In genomic region chr2:43032248-43032893, GRCh38 we compare ENCODE assay signal across 11 cellular contexts.
DNase-seq lines count a peak whose midpoint lies in the region; ATAC-seq and TF ChIP-seq lines count a peak whose summit lies in the region.
"Had no signal": no experiment of that assay in that cellular context is flagged by ENCODE, and none has a peak within 500 bp of the region (broad histone marks: within the 10 kb centered on the region; RNA-seq: fewer than 3 reads in every experiment).

No MANE protein-coding gene starts in this region.

- H3K27me3 ChIP-seq in Peyer's patch (no peaks in the 10 kb centered on the region), esophagus (ENCODE audit: control insufficient read depth in 1 of 2, insufficient read depth in 2 of 2, low read length in 2 of 2) (no peaks in the 10 kb centered on the region), mesenchymal stem cell (ENCODE audit: control insufficient read depth in 1 of 2, insufficient read depth in 1 of 2, low read length in 2 of 2) (no peaks in the 10 kb centered on the region), suprapubic skin (no peaks in the 10 kb centered on the region)

- 26 to 35% methylated on average over 14 of the region's 14 CpGs for WGBS in esophagus, 2 donors
- WGBS in mesenchymal stem cell, result 89% methylated on average over 14 of the region's 14 CpGs
- 12% methylated on average over 14 of the region's 14 CpGs for WGBS in suprapubic skin

- TF ChIP-seq EP300 in suprapubic skin (IDR thresholded peaks at IDR 0.05), result no peak

- H3K4ac ChIP-seq in mesenchymal stem cell (ENCODE audit: low read depth in 1 of 2, low read length in 2 of 2), result no peak overlapping the region

- H2AFZ ChIP-seq in mesenchymal stem cell (ENCODE audit: low read depth, low read length), result no peak overlapping the region

- H2BK15ac ChIP-seq in mesenchymal stem cell (ENCODE audit: low read depth, poor library complexity, severe bottlenecking), result no peak overlapping the region

- no peak for ATAC-seq in stimulated activated naive B cell treated with anti-CD40 and anti-IgM and Interleukin-4, amounts not matched to agents 10 μg/mL and 1 μg/mL and 100 μg/mL, for 72 hours (replicated peaks)
- no peak for ATAC-seq in HG03521 (IDR thresholded peaks at IDR 0.05; ENCODE audit: unreplicated experiment)

- no peak overlapping the region for H3K4me3 ChIP-seq in Peyer's patch
- H3K4me3 ChIP-seq in esophagus (ENCODE audit: low read depth in 1 of 2, low read length in 2 of 2), result no peak overlapping the region
- peak overlapping the region in 1 of 2 experiments; percentile 9 for H3K4me3 ChIP-seq in mesenchymal stem cell (ENCODE audit: insufficient read depth in 1 of 2, low read depth in 1 of 2, low read length in 2 of 2)
- no peak overlapping the region for H3K4me3 ChIP-seq in suprapubic skin

- TF ChIP-seq CTCF in Peyer's patch (IDR thresholded peaks at IDR 0.05) (no peak), suprapubic skin (IDR thresholded peaks at IDR 0.05) (no peak)

- H2AK5ac ChIP-seq in mesenchymal stem cell (ENCODE audit: low read length, severe bottlenecking), result no peak overlapping the region

- no peak overlapping the region for H3K23ac ChIP-seq in mesenchymal stem cell (ENCODE audit: low read length in 2 of 2)

- H3K36me3 ChIP-seq in Peyer's patch (no peaks in the 10 kb centered on the region), esophagus (ENCODE audit: control insufficient read depth in 2 of 2, insufficient read depth in 2 of 2, low read length in 1 of 2) (no peaks in the 10 kb centered on the region), mesenchymal stem cell (ENCODE audit: control insufficient read depth in 1 of 2, insufficient read depth in 2 of 2, low read depth in 1 of 2, low read length in 2 of 2) (no peaks in the 10 kb centered on the region), suprapubic skin (no peaks in the 10 kb centered on the region)

- H2BK5ac ChIP-seq in mesenchymal stem cell (ENCODE audit: low read depth, low read length, poor library complexity, severe bottlenecking), result no peak overlapping the region

- DNase-seq in Peyer's patch (peak in 2 of 3 donors; percentile 78 to 81), mesenchymal stem cell (no peak), suprapubic skin (ENCODE audit: low spot score in 2 of 2) (peak in 1 of 2 donors; percentile 82), globus pallidus (ENCODE audit: low spot score) (no peak), NCI-H446 (lab: John Stamatoyannopoulos, UW) (no peak)
- DNase-seq in stimulated activated naive B cell treated with anti-CD40 and anti-IgM and Interleukin-4, amounts not matched to agents 10 μg/mL and 1 μg/mL and 100 μg/mL, for 72 hours, result no peak
- DNase-seq: activated CD4-positive, alpha-beta memory T cell treated with anti-CD3 and anti-CD28 coated beads for 36 hours; DMS79 treated with DMSO at 0.1 percent for 48 hours; NCI-H1930 had no signal

- H3K4me3 Mint-ChIP-seq in stimulated activated naive B cell treated with anti-CD40 and anti-IgM and Interleukin-4, amounts not matched to agents 10 μg/mL and 1 μg/mL and 100 μg/mL, for 72 hours, result no peak overlapping the region
- H3K4me3 Mint-ChIP-seq: activated CD4-positive, alpha-beta memory T cell treated with anti-CD3 and anti-CD28 coated beads for 36 hours had no signal

- no peak overlapping the region for H3K4me2 ChIP-seq in mesenchymal stem cell (ENCODE audit: low read length, poor library complexity, severe bottlenecking)

- no peak overlapping the region for H4K8ac ChIP-seq in mesenchymal stem cell (ENCODE audit: low read length)

- no peaks in the 10 kb centered on the region for H3K9me3 ChIP-seq in Peyer's patch
- H3K9me3 ChIP-seq in esophagus (ENCODE audit: control insufficient read depth in 2 of 2, insufficient read depth in 1 of 2, low read depth in 1 of 2, low read length in 1 of 2), result no peaks in the 10 kb centered on the region
- no peaks in the 10 kb centered on the region for H3K9me3 ChIP-seq in mesenchymal stem cell (ENCODE audit: control insufficient read depth, low read length)
- H3K9me3 ChIP-seq in suprapubic skin, result no peaks in the 10 kb centered on the region

- no peaks in the 10 kb centered on the region for H3K9me3 Mint-ChIP-seq in stimulated activated naive B cell treated with anti-CD40 and anti-IgM and Interleukin-4, amounts not matched to agents 10 μg/mL and 1 μg/mL and 100 μg/mL, for 72 hours
- H3K9me3 Mint-ChIP-seq: activated CD4-positive, alpha-beta memory T cell treated with anti-CD3 and anti-CD28 coated beads for 36 hours had no signal

- TF ChIP-seq POLR2A in Peyer's patch (IDR thresholded peaks at IDR 0.05), result peak in 1 of 2 donors; percentile 62
- no peak for TF ChIP-seq POLR2A in suprapubic skin (IDR thresholded peaks at IDR 0.05)

- H3K14ac ChIP-seq in mesenchymal stem cell (ENCODE audit: low read length in 2 of 2), result no peak overlapping the region

- H3K79me1 ChIP-seq in mesenchymal stem cell (replicated peaks; ENCODE audit: low read length, poor library complexity, severe bottlenecking), result no peaks in the 10 kb centered on the region

- H3K4me1 Mint-ChIP-seq in stimulated activated naive B cell treated with anti-CD40 and anti-IgM and Interleukin-4, amounts not matched to agents 10 μg/mL and 1 μg/mL and 100 μg/mL, for 72 hours, result no peaks in the 10 kb centered on the region

- H3K18ac ChIP-seq in mesenchymal stem cell (ENCODE audit: low read depth in 1 of 2, low read length in 2 of 2), result peak overlapping the region in 1 of 2 experiments; percentile 54

- peak overlapping the region; percentile 16 for H4K91ac ChIP-seq in mesenchymal stem cell (ENCODE audit: low read length)

- peak overlapping the region; percentile 0 to 23 for H2BK12ac ChIP-seq in mesenchymal stem cell (ENCODE audit: low read length in 2 of 2)

- H3K4me1 ChIP-seq in Peyer's patch (peaks cover 0 to 9% (median 1%) of the 10 kb centered on the region in 4 donors), esophagus (ENCODE audit: control insufficient read depth in 2 of 2, insufficient read depth in 2 of 2, low read length in 1 of 2) (peaks cover 0 to 14% of the 10 kb centered on the region in 2 donors), mesenchymal stem cell (ENCODE audit: control insufficient read depth, insufficient read depth, low read depth, low read length) (no peaks in the 10 kb centered on the region), suprapubic skin (peaks cover 42% of the 10 kb centered on the region)

- no peak overlapping the region for H3K27ac Mint-ChIP-seq in stimulated activated naive B cell treated with anti-CD40 and anti-IgM and Interleukin-4, amounts not matched to agents 10 μg/mL and 1 μg/mL and 100 μg/mL, for 72 hours
- H3K27ac Mint-ChIP-seq: activated CD4-positive, alpha-beta memory T cell treated with anti-CD3 and anti-CD28 coated beads for 36 hours had no signal

- no peak overlapping the region for H2BK120ac ChIP-seq in mesenchymal stem cell (ENCODE audit: low read depth, low read length)

- no peaks in the 10 kb centered on the region for H3K36me3 Mint-ChIP-seq in stimulated activated naive B cell treated with anti-CD40 and anti-IgM and Interleukin-4, amounts not matched to agents 10 μg/mL and 1 μg/mL and 100 μg/mL, for 72 hours
- H3K36me3 Mint-ChIP-seq: activated CD4-positive, alpha-beta memory T cell treated with anti-CD3 and anti-CD28 coated beads for 36 hours had no signal

- H3K9ac ChIP-seq in mesenchymal stem cell (ENCODE audit: low read length), result peak overlapping the region; percentile 48

- H3K27ac ChIP-seq in Peyer's patch, result peak overlapping the region in 3 of 4 donors; percentile 39 to 87 (median 50)
- H3K27ac ChIP-seq in esophagus (ENCODE audit: low read depth in 2 of 2, low read length in 1 of 2), result peak overlapping the region; percentile 67 to 70
- no peak overlapping the region for H3K27ac ChIP-seq in mesenchymal stem cell (ENCODE audit: low read length, poor library complexity, severe bottlenecking)
- H3K27ac ChIP-seq in suprapubic skin, result peak overlapping the region; percentile 81

- no peaks in the 10 kb centered on the region for H3K27me3 Mint-ChIP-seq in stimulated activated naive B cell treated with anti-CD40 and anti-IgM and Interleukin-4, amounts not matched to agents 10 μg/mL and 1 μg/mL and 100 μg/mL, for 72 hours
- H3K27me3 Mint-ChIP-seq: activated CD4-positive, alpha-beta memory T cell treated with anti-CD3 and anti-CD28 coated beads for 36 hours had no signal

Comparison
In these comparisons a context has a peak if more than half of its experiments do, and no peak if none do; other contexts are left out.
1. DNase-seq: peak in Peyer's patch (2 of 3); none in mesenchymal stem cell (single experiment), stimulated activated naive B cell treated with anti-CD40 and anti-IgM and Interleukin-4, amounts not matched to agents 10 μg/mL and 1 μg/mL and 100 μg/mL, for 72 hours (single experiment), globus pallidus (single experiment) and NCI-H446 (0 of 2).